Comparison of ENCODE assay signal across 1 cellular context in the genomic region with DNA sequence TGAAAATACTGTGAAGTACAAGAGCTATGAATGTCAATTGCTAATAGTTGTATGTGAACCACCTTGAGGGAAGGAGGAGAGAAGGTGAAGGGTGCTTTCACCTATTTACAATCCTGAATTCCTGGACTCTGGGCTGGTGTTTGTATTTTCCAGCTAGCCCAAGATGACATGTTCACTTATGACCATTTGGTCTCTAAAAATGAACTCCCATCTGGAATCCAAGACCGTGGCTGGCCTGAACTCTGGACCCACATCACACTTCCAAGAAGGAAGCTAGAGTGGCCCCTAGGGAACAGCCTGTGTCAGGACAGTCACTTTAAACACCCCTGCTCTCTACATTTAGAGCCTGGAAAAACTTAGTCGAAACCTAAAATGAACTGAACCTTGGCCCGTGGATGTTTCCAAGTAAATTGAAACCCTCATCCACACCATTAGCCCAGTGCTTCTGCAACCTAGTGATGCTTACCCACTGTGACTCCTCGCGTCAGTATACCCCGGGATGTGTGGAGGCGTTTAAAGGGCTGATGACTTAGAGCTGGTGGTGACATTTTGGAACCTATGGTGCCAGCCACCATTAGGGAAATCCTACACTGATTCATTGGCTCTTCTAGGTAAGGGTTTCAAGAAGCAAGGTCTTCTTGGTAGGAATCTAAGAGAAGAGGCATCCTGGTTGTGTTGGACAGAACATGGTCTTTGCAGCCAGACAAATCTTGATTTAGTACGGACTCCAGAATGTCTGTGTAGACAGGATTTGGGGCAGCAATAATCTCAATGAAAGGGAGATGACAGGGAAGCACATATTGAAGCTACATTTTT.
A peak's percentile ranks its signal among the peaks of the same experiment; 100 is the strongest.
TF ChIP-seq lines count a peak whose summit lies in the region.

No MANE protein-coding gene starts in this region.

TF ChIP-seq in HepG2, 621 proteins besides CTCF, POLR2A, EP300 and RAD21 (continued from another document and continues in another):
- TF ChIP-seq, protein P1, sequence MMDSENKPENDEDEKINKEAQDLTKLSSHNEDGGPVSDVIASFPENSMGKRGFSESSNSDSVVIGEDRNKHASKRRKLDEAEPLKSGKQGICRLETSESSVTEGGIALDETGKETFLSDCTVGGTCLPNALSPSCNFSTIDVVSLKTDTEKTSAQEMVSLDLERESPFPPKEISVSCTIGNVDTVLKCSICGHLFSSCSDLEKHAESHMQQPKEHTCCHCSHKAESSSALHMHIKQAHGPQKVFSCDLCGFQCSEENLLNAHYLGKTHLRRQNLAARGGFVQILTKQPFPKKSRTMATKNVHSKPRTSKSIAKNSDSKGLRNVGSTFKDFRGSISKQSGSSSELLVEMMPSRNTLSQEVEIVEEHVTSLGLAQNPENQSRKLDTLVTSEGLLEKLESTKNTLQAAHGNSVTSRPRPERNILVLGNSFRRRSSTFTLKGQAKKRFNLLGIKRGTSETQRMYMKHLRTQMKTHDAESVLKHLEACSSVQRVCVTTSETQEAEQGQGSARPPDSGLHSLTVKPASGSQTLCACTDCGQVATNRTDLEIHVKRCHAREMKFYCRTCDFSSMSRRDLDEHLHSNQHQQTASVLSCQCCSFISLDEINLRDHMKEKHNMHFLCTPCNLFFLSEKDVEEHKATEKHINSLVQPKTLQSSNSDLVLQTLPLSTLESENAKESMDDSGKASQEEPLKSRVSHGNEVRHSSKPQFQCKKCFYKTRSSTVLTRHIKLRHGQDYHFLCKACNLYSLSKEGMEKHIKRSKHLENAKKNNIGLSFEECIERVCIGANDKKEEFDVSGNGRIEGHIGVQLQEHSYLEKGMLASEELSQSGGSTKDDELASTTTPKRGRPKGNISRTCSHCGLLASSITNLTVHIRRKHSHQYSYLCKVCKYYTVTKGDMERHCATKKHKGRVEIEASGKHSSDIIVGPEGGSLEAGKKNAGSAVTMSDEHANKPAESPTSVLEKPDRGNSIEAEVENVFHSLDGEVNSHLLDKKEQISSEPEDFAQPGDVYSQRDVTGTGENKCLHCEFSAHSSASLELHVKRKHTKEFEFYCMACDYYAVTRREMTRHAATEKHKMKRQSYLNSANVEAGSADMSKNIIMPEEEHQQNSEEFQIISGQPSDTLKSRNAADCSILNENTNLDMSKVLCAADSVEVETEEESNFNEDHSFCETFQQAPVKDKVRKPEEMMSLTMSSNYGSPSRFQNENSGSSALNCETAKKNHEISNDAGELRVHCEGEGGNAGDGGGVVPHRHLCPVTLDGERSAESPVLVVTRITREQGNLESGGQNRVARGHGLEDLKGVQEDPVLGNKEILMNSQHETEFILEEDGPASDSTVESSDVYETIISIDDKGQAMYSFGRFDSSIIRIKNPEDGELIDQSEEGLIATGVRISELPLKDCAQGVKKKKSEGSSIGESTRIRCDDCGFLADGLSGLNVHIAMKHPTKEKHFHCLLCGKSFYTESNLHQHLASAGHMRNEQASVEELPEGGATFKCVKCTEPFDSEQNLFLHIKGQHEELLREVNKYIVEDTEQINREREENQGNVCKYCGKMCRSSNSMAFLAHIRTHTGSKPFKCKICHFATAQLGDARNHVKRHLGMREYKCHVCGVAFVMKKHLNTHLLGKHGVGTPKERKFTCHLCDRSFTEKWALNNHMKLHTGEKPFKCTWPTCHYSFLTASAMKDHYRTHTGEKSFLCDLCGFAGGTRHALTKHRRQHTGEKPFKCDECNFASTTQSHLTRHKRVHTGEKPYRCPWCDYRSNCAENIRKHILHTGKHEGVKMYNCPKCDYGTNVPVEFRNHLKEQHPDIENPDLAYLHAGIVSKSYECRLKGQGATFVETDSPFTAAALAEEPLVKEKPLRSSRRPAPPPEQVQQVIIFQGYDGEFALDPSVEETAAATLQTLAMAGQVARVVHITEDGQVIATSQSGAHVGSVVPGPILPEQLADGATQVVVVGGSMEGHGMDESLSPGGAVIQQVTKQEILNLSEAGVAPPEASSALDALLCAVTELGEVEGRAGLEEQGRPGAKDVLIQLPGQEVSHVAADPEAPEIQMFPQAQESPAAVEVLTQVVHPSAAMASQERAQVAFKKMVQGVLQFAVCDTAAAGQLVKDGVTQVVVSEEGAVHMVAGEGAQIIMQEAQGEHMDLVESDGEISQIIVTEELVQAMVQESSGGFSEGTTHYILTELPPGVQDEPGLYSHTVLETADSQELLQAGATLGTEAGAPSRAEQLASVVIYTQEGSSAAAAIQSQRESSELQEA (CRISPR knock-in tag; IDR thresholded peaks at IDR 0.05; ENCODE audit: not compliant biosample characterization) = no peak
- no peak for TF ChIP-seq ZSCAN31 (CRISPR knock-in tag; IDR thresholded peaks at IDR 0.05; ENCODE audit: low read depth)
- 0 out of 2 replicates have a peak, but pooled peaks have one; percentile 36 for TF ChIP-seq HOMEZ (CRISPR knock-in tag; IDR thresholded peaks at IDR 0.05; ENCODE audit: low read depth)
- no peak for TF ChIP-seq NR2F1 (CRISPR knock-in tag; IDR thresholded peaks at IDR 0.05)
- no peak for TF ChIP-seq TIGD3 (CRISPR knock-in tag; IDR thresholded peaks at IDR 0.05; ENCODE audit: borderline replicate concordance)
- TF ChIP-seq ZC3H4 (CRISPR knock-in tag; IDR thresholded peaks at IDR 0.05; ENCODE audit: borderline replicate concordance) = no peak
- TF ChIP-seq MIER2 (CRISPR knock-in tag; IDR thresholded peaks at IDR 0.05) = 0 out of 2 replicates have a peak, but pooled peaks have one; percentile 44
- TF ChIP-seq FOXP1 (IDR thresholded peaks at IDR 0.05) = no peak
- 0 out of 2 replicates have a peak, but pooled peaks have one; percentile 23 for TF ChIP-seq FOXP1 (CRISPR knock-in tag; IDR thresholded peaks at IDR 0.05)
- no peak for TF ChIP-seq ZNF776 (CRISPR knock-in tag; IDR thresholded peaks at IDR 0.05)
- TF ChIP-seq ZNF121 (CRISPR knock-in tag; IDR thresholded peaks at IDR 0.05) = no peak
- TF ChIP-seq, protein P2, sequence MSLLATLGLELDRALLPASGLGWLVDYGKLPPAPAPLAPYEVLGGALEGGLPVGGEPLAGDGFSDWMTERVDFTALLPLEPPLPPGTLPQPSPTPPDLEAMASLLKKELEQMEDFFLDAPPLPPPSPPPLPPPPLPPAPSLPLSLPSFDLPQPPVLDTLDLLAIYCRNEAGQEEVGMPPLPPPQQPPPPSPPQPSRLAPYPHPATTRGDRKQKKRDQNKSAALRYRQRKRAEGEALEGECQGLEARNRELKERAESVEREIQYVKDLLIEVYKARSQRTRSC (CRISPR knock-in tag; IDR thresholded peaks at IDR 0.05; ENCODE audit: low read depth) = no peak
- TF ChIP-seq, protein P3, sequence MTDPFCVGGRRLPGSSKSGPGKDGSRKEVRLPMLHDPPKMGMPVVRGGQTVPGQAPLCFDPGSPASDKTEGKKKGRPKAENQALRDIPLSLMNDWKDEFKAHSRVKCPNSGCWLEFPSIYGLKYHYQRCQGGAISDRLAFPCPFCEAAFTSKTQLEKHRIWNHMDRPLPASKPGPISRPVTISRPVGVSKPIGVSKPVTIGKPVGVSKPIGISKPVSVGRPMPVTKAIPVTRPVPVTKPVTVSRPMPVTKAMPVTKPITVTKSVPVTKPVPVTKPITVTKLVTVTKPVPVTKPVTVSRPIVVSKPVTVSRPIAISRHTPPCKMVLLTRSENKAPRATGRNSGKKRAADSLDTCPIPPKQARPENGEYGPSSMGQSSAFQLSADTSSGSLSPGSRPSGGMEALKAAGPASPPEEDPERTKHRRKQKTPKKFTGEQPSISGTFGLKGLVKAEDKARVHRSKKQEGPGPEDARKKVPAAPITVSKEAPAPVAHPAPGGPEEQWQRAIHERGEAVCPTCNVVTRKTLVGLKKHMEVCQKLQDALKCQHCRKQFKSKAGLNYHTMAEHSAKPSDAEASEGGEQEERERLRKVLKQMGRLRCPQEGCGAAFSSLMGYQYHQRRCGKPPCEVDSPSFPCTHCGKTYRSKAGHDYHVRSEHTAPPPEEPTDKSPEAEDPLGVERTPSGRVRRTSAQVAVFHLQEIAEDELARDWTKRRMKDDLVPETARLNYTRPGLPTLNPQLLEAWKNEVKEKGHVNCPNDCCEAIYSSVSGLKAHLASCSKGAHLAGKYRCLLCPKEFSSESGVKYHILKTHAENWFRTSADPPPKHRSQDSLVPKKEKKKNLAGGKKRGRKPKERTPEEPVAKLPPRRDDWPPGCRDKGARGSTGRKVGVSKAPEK (CRISPR knock-in tag; IDR thresholded peaks at IDR 0.05; ENCODE audit: borderline replicate concordance) = no peak
- 0 out of 2 replicates have a peak, but pooled peaks have one; percentile 11 for TF ChIP-seq MAZ (IDR thresholded peaks at IDR 0.05; ENCODE audit: borderline replicate concordance, low read depth, low read length)
- no peak for TF ChIP-seq MAZ (CRISPR knock-in tag; IDR thresholded peaks at IDR 0.05; ENCODE audit: low read depth)
- no peak for TF ChIP-seq ZSCAN21 (CRISPR knock-in tag; IDR thresholded peaks at IDR 0.05; ENCODE audit: borderline replicate concordance)
- no peak for TF ChIP-seq ZNF740 (CRISPR knock-in tag; IDR thresholded peaks at IDR 0.05)
- TF ChIP-seq, protein P4, sequence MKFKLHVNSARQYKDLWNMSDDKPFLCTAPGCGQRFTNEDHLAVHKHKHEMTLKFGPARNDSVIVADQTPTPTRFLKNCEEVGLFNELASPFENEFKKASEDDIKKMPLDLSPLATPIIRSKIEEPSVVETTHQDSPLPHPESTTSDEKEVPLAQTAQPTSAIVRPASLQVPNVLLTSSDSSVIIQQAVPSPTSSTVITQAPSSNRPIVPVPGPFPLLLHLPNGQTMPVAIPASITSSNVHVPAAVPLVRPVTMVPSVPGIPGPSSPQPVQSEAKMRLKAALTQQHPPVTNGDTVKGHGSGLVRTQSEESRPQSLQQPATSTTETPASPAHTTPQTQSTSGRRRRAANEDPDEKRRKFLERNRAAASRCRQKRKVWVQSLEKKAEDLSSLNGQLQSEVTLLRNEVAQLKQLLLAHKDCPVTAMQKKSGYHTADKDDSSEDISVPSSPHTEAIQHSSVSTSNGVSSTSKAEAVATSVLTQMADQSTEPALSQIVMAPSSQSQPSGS (CRISPR knock-in tag; IDR thresholded peaks at IDR 0.05) = no peak
- no peak for TF ChIP-seq ZNF891 (CRISPR knock-in tag; IDR thresholded peaks at IDR 0.05)
- no peak for TF ChIP-seq PRPF4 (IDR thresholded peaks at IDR 0.05; ENCODE audit: low read depth, low read length, poor library complexity, severe bottlenecking)
- no peak for TF ChIP-seq PRMT3 (CRISPR knock-in tag; IDR thresholded peaks at IDR 0.05; ENCODE audit: borderline replicate concordance, low read depth)
- 0 out of 2 replicates have a peak, but pooled peaks have one; percentile 2 for TF ChIP-seq ZNF331 (CRISPR knock-in tag; IDR thresholded peaks at IDR 0.05)
- TF ChIP-seq ZNF446 (CRISPR knock-in tag; IDR thresholded peaks at IDR 0.05) = no peak
- TF ChIP-seq MATR3 (CRISPR knock-in tag; IDR thresholded peaks at IDR 0.05) = no peak
- TF ChIP-seq E2F5 (CRISPR knock-in tag; conservative IDR thresholded peaks at IDR 0.05) = no peak
- no peak for TF ChIP-seq NCOA5 (CRISPR knock-in tag; IDR thresholded peaks at IDR 0.05)
- no peak for TF ChIP-seq DMAP1 (CRISPR knock-in tag; IDR thresholded peaks at IDR 0.05)
- TF ChIP-seq TBL1XR1 (IDR thresholded peaks at IDR 0.05; ENCODE audit: borderline replicate concordance, low read length, partially characterized antibody) = no peak
- TF ChIP-seq ZFP82 (CRISPR knock-in tag; IDR thresholded peaks at IDR 0.05; ENCODE audit: borderline replicate concordance) = no peak
- TF ChIP-seq PHF5A (CRISPR knock-in tag; IDR thresholded peaks at IDR 0.05; ENCODE audit: low read depth, unreplicated experiment) = no peak
- TF ChIP-seq, protein P5, sequence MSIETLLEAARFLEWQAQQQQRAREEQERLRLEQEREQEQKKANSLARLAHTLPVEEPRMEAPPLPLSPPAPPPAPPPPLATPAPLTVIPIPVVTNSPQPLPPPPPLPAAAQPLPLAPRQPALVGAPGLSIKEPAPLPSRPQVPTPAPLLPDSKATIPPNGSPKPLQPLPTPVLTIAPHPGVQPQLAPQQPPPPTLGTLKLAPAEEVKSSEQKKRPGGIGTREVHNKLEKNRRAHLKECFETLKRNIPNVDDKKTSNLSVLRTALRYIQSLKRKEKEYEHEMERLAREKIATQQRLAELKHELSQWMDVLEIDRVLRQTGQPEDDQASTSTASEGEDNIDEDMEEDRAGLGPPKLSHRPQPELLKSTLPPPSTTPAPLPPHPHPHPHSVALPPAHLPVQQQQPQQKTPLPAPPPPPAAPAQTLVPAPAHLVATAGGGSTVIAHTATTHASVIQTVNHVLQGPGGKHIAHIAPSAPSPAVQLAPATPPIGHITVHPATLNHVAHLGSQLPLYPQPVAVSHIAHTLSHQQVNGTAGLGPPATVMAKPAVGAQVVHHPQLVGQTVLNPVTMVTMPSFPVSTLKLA (IDR thresholded peaks at IDR 0.05) = no peak
- TF ChIP-seq ZFP37 (CRISPR knock-in tag; IDR thresholded peaks at IDR 0.05; ENCODE audit: borderline replicate concordance) = no peak
- 0 out of 2 replicates have a peak, but pooled peaks have one; percentile 23 for TF ChIP-seq PHF20 (CRISPR knock-in tag; IDR thresholded peaks at IDR 0.05)
